ENCODE assay signal across 22 cellular contexts in the genomic region with DNA sequence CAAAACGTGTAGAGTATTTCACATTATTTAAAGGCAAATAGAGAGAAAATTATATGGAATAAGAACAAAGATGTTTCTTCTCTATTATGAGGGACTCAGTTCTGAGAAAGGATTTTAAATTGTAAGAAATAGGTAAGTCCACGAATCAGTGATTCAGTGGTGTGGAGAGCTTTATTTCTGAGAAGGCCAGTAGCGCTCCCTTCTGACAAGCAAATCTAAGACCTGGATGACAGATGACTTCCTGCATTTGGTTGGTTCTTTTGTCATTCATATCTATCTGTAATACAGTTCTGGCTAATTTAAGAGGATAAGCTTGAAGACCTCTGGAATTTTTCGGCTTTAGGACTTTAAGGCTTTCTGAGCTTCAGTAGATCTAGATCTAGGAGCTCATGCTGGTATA. TPM values are rescaled to one million over a fixed set of nuclear protein-coding genes. Genes with fewer than 3 reads are reported as not detected.
DNase-seq lines count a peak whose midpoint lies in the region; ATAC-seq, FAIRE-seq and TF ChIP-seq lines count a peak whose summit lies in the region.
"Had no signal": no experiment of that assay in that cellular context is flagged by ENCODE, and none has a peak within 500 bp of the region (broad histone marks: within the 10 kb centered on the region; RNA-seq: fewer than 3 reads in every experiment).

No MANE protein-coding gene starts in this region.

- H3K4me2 ChIP-seq in K562 (ENCODE audit: insufficient read depth, low read length), result no peak overlapping the region

- TF ChIP-seq CTCF in K562 (IDR thresholded peaks at IDR 0.05 in 2 of 3, conservative IDR thresholded peaks at IDR 0.05 in 1 of 3; ENCODE audit: insufficient read depth in 2 of 3, low read depth in 1 of 3, low read length in 3 of 3) (peak in 2 of 3 experiments; percentile 13 to 33; a peak in 1 of 6 replicates), esophagus squamous epithelium (IDR thresholded peaks at IDR 0.05) (no peak)

- in situ Hi-C loops in K562 (cut with MboI), result no loop called here

- H3K4me3 Mint-ChIP-seq in activated naive CD4-positive, alpha-beta T cell treated with anti-CD3 and anti-CD28 coated beads, Interleukin-2, amount 10 ng/mL, durations not matched to agents 7 days and 5 days, result no peak overlapping the region
- H3K4me3 Mint-ChIP-seq: endodermal cell had no signal

- H3K27ac ChIP-seq in K562 (ENCODE audit: extremely low read depth, low read depth, low read length) (no peak overlapping the region; the same call in 2 of the 3 replicates), thymus (ENCODE audit: low read depth) (no peak overlapping the region), esophagus squamous epithelium (no peak overlapping the region)
- H3K27ac ChIP-seq: heart right ventricle, right atrium auricular region had no signal

- peaks cover 12 to 31% of the 10 kb centered on the region in 2 experiments for H3K4me1 ChIP-seq in K562 (replicated peaks in 1 of 2; ENCODE audit: control insufficient read depth in 2 of 2, insufficient read depth in 2 of 2, low read length in 2 of 2)
- peaks cover 58% of the 10 kb centered on the region for H3K4me1 ChIP-seq in thymus (ENCODE audit: control insufficient read depth, insufficient read depth, low read length)
- H3K4me1 ChIP-seq in esophagus squamous epithelium, result peaks cover 8 to 22% (median 15%) of the 10 kb centered on the region in 3 donors

- H3K36me3 Mint-ChIP-seq in activated naive CD4-positive, alpha-beta T cell treated with anti-CD3 and anti-CD28 coated beads, Interleukin-2, amount 10 ng/mL, durations not matched to agents 7 days and 5 days, result peaks cover 83% of the 10 kb centered on the region

- H3K9me3 ChIP-seq in K562 (replicated peaks; ENCODE audit: control insufficient read depth, insufficient read depth, low read depth, low read length), result no peaks in the 10 kb centered on the region
- no peaks in the 10 kb centered on the region for H3K9me3 ChIP-seq in thymus (ENCODE audit: control insufficient read depth)
- no peaks in the 10 kb centered on the region for H3K9me3 ChIP-seq in esophagus squamous epithelium
- H3K9me3 ChIP-seq: heart right ventricle, right atrium auricular region had no signal

- TF ChIP-seq EP300 in K562 (IDR thresholded peaks at IDR 0.05; ENCODE audit: low read length), result no peak

- H3K36me3 ChIP-seq in K562 (ENCODE audit: control insufficient read depth, insufficient read depth, low read length) (no peaks in the 10 kb centered on the region), thymus (ENCODE audit: control insufficient read depth, insufficient read depth) (peaks cover 55% of the 10 kb centered on the region), esophagus squamous epithelium (no peaks in the 10 kb centered on the region)
- H3K36me3 ChIP-seq: heart right ventricle, right atrium auricular region had no signal

- H3K9ac ChIP-seq in K562 (ENCODE audit: insufficient read depth in 1 of 2, low read depth in 2 of 2, low read length in 2 of 2), result no peak overlapping the region

- no peak for TF ChIP-seq POLR2A in K562 (conservative IDR thresholded peaks at IDR 0.05)
- TF ChIP-seq POLR2A in esophagus squamous epithelium (IDR thresholded peaks at IDR 0.05), result no peak

- WGBS in K562 (ENCODE audit: insufficient coverage, low coverage, missing lambda C conversion rate), result 4% methylated on average over 4 of the region's 4 CpGs
- 89% methylated on average over 4 of the region's 4 CpGs for WGBS in thymus
- 53 to 63% methylated on average over 4 of the region's 4 CpGs for WGBS in esophagus squamous epithelium, 2 donors

- BruUV-seq in K562 (replicated peaks; lab: Mats Ljungman, UMichigan), result no TSS peak

- peak in 1 of 2 experiments; percentile 53; a peak in 3 of 4 replicates for TF ChIP-seq RAD21 in K562 (CRISPR knock-in tag; conservative IDR thresholded peaks at IDR 0.05 in 1 of 2, IDR thresholded peaks at IDR 0.05 in 1 of 2)

- peak overlapping the region; percentile 60 for H3K27ac Mint-ChIP-seq in activated naive CD4-positive, alpha-beta T cell treated with anti-CD3 and anti-CD28 coated beads, Interleukin-2, amount 10 ng/mL, durations not matched to agents 7 days and 5 days
- H3K27ac Mint-ChIP-seq: endodermal cell had no signal

- H3K27me3 ChIP-seq in K562 (ENCODE audit: control insufficient read depth in 2 of 2, insufficient read depth in 2 of 2, low read length in 2 of 2), result peaks cover 0 to 7% of the 10 kb centered on the region in 2 experiments; a peak in 1 of 5 replicates
- no peaks in the 10 kb centered on the region for H3K27me3 ChIP-seq in thymus (ENCODE audit: control insufficient read depth, insufficient read depth)
- peaks cover 0 to 38% (median 0%) of the 10 kb centered on the region in 4 donors for H3K27me3 ChIP-seq in esophagus squamous epithelium
- H3K27me3 ChIP-seq: right atrium auricular region had no signal

- peaks cover 2% of the 10 kb centered on the region for H3K9me3 Mint-ChIP-seq in activated naive CD4-positive, alpha-beta T cell treated with anti-CD3 and anti-CD28 coated beads, Interleukin-2, amount 10 ng/mL, durations not matched to agents 7 days and 5 days
- H3K9me3 Mint-ChIP-seq: endodermal cell had no signal

- intact Hi-C loops in K562 (cut with micrococcal nuclease) (loop anchor here (1.0 to 5.0 kb wide), 2 partner anchors 36 to 113 kb away; no protein-coding TSS in a partner anchor), esophagus squamous epithelium (cut with DNase I) (no loop called here)

- peaks cover 93% of the 10 kb centered on the region for H3K4me1 Mint-ChIP-seq in activated naive CD4-positive, alpha-beta T cell treated with anti-CD3 and anti-CD28 coated beads, Interleukin-2, amount 10 ng/mL, durations not matched to agents 7 days and 5 days

- peak; percentile 29 for FAIRE-seq in K562 (lab: Jason Lieb, UNC)

- ATAC-seq in K562, result peak; percentile 41; the same call in 2 of the 3 replicates
- ATAC-seq: heart right ventricle had no signal

- CTCF ChIA-PET in activated naive CD4-positive, alpha-beta T cell treated with anti-CD3 and anti-CD28 coated beads, Interleukin-2, amount 10 ng/mL, durations not matched to agents 7 days and 5 days (lab: Charles Lee), result interaction anchor here (0.5 to 1.3 kb wide), 5 partner anchors 27 to 97 kb away, joined by 3 to 4 read pairs (median 3); no protein-coding TSS in a partner anchor
- CTCF ChIA-PET in K562 (lab: Yijun Ruan, JAX; ENCODE audit: low intra/inter-chr PET ratio), result no interaction called here

- H3K79me2 ChIP-seq in K562 (ENCODE audit: control insufficient read depth, insufficient read depth, low read length), result no peaks in the 10 kb centered on the region

- peak overlapping the region; percentile 34; the same call in 1 of the 2 replicates for H2AFZ ChIP-seq in K562 (ENCODE audit: low read depth, low read length)

- H3K4me3 ChIP-seq in K562 (no peak overlapping the region), thymus (ENCODE audit: low read length) (peak overlapping the region; percentile 16), esophagus squamous epithelium (no peak overlapping the region)
- H3K4me3 ChIP-seq: heart right ventricle, right atrium auricular region had no signal

- H3K9me1 ChIP-seq in K562 (ENCODE audit: control insufficient read depth, insufficient read depth, low read length), result peaks cover 3% of the 10 kb centered on the region

- DNase-seq in activated naive CD4-positive, alpha-beta T cell treated with anti-CD3 and anti-CD28 coated beads, Interleukin-2, amount 10 ng/mL, durations not matched to agents 7 days and 5 days, result no peak
- no peak for DNase-seq in activated naive CD4-positive, alpha-beta T cell (lab: John Stamatoyannopoulos, UW)
- DNase-seq in NCI-H69 (lab: John Stamatoyannopoulos, UW) (peak; percentile 15), K562 (ENCODE audit: extremely low read depth in 1 of 4, low spot score in 3 of 4) (peak in 1 of 4 experiments; percentile 38), NCI-H226 (no peak), esophagus squamous epithelium (lab: John Stamatoyannopoulos, UW) (no peak), NCI-H748 (lab: John Stamatoyannopoulos, UW; ENCODE audit: unreplicated experiment) (no peak)
- DNase-seq: activated CD8-positive, alpha-beta memory T cell treated with anti-CD3 and anti-CD28 coated beads for 24 hours; activated effector memory CD4-positive, alpha-beta T cell treated with Interleukin-2 at 50 U/mL for 16 hours; endodermal cell; heart right ventricle; Kasumi-1; NCI-H1092 treated with DMSO at 0.1 percent for 48 hours; NCI-H2081; NCI-H510A; SHP77; stimulated activated CD4-positive, alpha-beta T cell treated with anti-CD3 and anti-CD28 coated beads, Interleukin-12 subunit alpha, Interleukin-12 subunit beta, amount 100 ng/mL, for 4 hours; stimulated activated CD8-positive, alpha-beta memory T cell treated with anti-CD3 and anti-CD28 coated beads, Interleukin-4, amount 100 ng/mL, for 48 hours had no signal

- H3K27me3 Mint-ChIP-seq in activated naive CD4-positive, alpha-beta T cell treated with anti-CD3 and anti-CD28 coated beads, Interleukin-2, amount 10 ng/mL, durations not matched to agents 7 days and 5 days, result no peaks in the 10 kb centered on the region

- POLR2A ChIA-PET in K562 (lab: Yijun Ruan, JAX), result no interaction called here

- no peaks in the 10 kb centered on the region for H4K20me1 ChIP-seq in K562 (replicated peaks; ENCODE audit: control insufficient read depth, insufficient read depth, low read length)

RNA-seq across cellular contexts. Expression of gene CD3E, which starts 7.0 kb away (rescaled TPM):
- 0.25 TPM in 1 of 2 replicates, not detected in the other for total RNA-seq in K562 (2011; cell fraction: chromatin; rRNA removed; ENCODE audit: low replicate concordance)
- total RNA-seq in K562 (2011; cell fraction: nucleolus; rRNA removed), result 0.17 TPM in 1 of 2 replicates, not detected in the other
- not detected in 2 replicates for total RNA-seq in K562 (2011; cell fraction: nucleoplasm; rRNA removed)
- total RNA-seq in K562 (2014; rRNA removed) (not detected in 2 replicates), K562 (2014; rRNA removed; fragmentation: Illumina TruSeq; extraction: Trizol) (not detected in 2 replicates), K562 (2015; rRNA removed; fragmentation: Illumina TruSeq; extraction: Trizol) (0.11 TPM in 1 of 2 replicates, not detected in the other), K562 (2021) (0.62 and 1.1 TPM in 2 replicates), esophagus squamous epithelium (1 to 10 TPM; 1.9 to 7.8 (median 3.1) TPM)
- polyA plus RNA-seq in K562 (2011; rRNA removed) (0.07 and 0.11 TPM in 2 replicates), K562 (2014; fragmentation: Illumina TruSeq; extraction: Trizol) (0.25 and 0.36 TPM in 2 replicates), K562 (2014; fragmentation: Nextera tagmentation; extraction: Ambion mirVana) (not detected), K562 (2014; rRNA removed) (0.13 TPM in 1 of 2 replicates, not detected in the other), thymus (328 TPM)
- polyA plus RNA-seq in K562 (2011; cell fraction: cytosol; rRNA removed), result 0.12 and 0.21 TPM in 2 replicates
- 0.10 TPM in 1 of 2 replicates, not detected in the other for polyA plus RNA-seq in K562 (2011; cell fraction: nucleus; rRNA removed)
- 0.35 and 1.8 TPM in 2 replicates for polyA plus RNA-seq in K562 (2012)
- 0.14 TPM in 1 of 2 replicates, not detected in the other for polyA minus RNA-seq in K562 (2011; rRNA and poly(A)+ RNA removed)
- not detected in 2 replicates for polyA minus RNA-seq in K562 (2011; cell fraction: cytosol; rRNA and poly(A)+ RNA removed)
- not detected in 2 replicates for polyA minus RNA-seq in K562 (2011; cell fraction: nucleus; rRNA and poly(A)+ RNA removed)
- total RNA-seq: osteoblast, temporal lobe had no signal

RNA-seq across cellular contexts. Expression of gene CD3D, which starts 31.0 kb away (rescaled TPM):
- total RNA-seq in K562 (2011; cell fraction: chromatin; rRNA removed; ENCODE audit: low replicate concordance), result 24.0 and 41.4 TPM in 2 replicates
- 83.6 and 106 TPM in 2 replicates for total RNA-seq in K562 (2011; cell fraction: nucleolus; rRNA removed)
- total RNA-seq in K562 (2011; cell fraction: nucleoplasm; rRNA removed), result 52.0 and 68.0 TPM in 2 replicates
- total RNA-seq in K562 (2014; rRNA removed) (40.7 and 42.4 TPM in 2 replicates), K562 (2014; rRNA removed; fragmentation: Illumina TruSeq; extraction: Trizol) (52.4 and 54.8 TPM in 2 replicates), K562 (2015; rRNA removed; fragmentation: Illumina TruSeq; extraction: Trizol) (35.6 and 41.7 TPM in 2 replicates), K562 (2021) (34.9 and 36.2 TPM in 2 replicates), esophagus squamous epithelium (10 to 100 TPM in 1 of 4 donors, 1 to 10 TPM in 3; 5.7 to 11.8 (median 7.2) TPM)
- polyA plus RNA-seq in K562 (2011; rRNA removed) (238 and 241 TPM in 2 replicates), K562 (2014; fragmentation: Illumina TruSeq; extraction: Trizol) (67.1 and 75.5 TPM in 2 replicates), K562 (2014; fragmentation: Nextera tagmentation; extraction: Ambion mirVana) (100 to 1,000 TPM; 139 to 145 TPM), K562 (2014; rRNA removed) (69.6 and 76.7 TPM in 2 replicates), thymus (501 TPM)
- polyA plus RNA-seq in K562 (2011; cell fraction: cytosol; rRNA removed), result 162 and 272 TPM in 2 replicates
- polyA plus RNA-seq in K562 (2011; cell fraction: nucleus; rRNA removed), result 58.9 and 86.8 TPM in 2 replicates
- polyA plus RNA-seq in K562 (2012), result 54.3 and 176 TPM in 2 replicates
- polyA minus RNA-seq in K562 (2011; rRNA and poly(A)+ RNA removed), result 107 and 117 TPM in 2 replicates
- 29.9 and 30.2 TPM in 2 replicates for polyA minus RNA-seq in K562 (2011; cell fraction: cytosol; rRNA and poly(A)+ RNA removed)
- 9.8 and 24.3 TPM in 2 replicates for polyA minus RNA-seq in K562 (2011; cell fraction: nucleus; rRNA and poly(A)+ RNA removed)
- total RNA-seq: osteoblast, temporal lobe had no signal

RNA-seq across cellular contexts. Expression of gene CD3G, which starts 32.6 kb away (rescaled TPM):
- total RNA-seq in K562 (2011; cell fraction: chromatin; rRNA removed; ENCODE audit: low replicate concordance), result 1.1 and 1.3 TPM in 2 replicates
- total RNA-seq in K562 (2011; cell fraction: nucleolus; rRNA removed), result 0.53 and 0.67 TPM in 2 replicates
- 0.51 and 1.1 TPM in 2 replicates for total RNA-seq in K562 (2011; cell fraction: nucleoplasm; rRNA removed)
- 0.36 and 0.37 TPM in 2 replicates for total RNA-seq in K562 (2014; rRNA removed)
- total RNA-seq in K562 (2014; rRNA removed; fragmentation: Illumina TruSeq; extraction: Trizol), result 0.19 and 0.47 TPM in 2 replicates
- 0.47 and 0.49 TPM in 2 replicates for total RNA-seq in K562 (2015; rRNA removed; fragmentation: Illumina TruSeq; extraction: Trizol)
- total RNA-seq in K562 (2021), result 0.55 and 0.60 TPM in 2 replicates
- polyA plus RNA-seq in K562 (2011; rRNA removed), result 1.6 and 1.7 TPM in 2 replicates
- 0.78 and 1.0 TPM in 2 replicates for polyA plus RNA-seq in K562 (2011; cell fraction: cytosol; rRNA removed)
- 0.34 and 0.82 TPM in 2 replicates for polyA plus RNA-seq in K562 (2011; cell fraction: nucleus; rRNA removed)
- 0.47 and 1.6 TPM in 2 replicates for polyA plus RNA-seq in K562 (2012)
- 0.30 and 0.79 TPM in 2 replicates for polyA plus RNA-seq in K562 (2014; fragmentation: Illumina TruSeq; extraction: Trizol)
- under 1 TPM; 0.60 to 0.83 TPM for polyA plus RNA-seq in K562 (2014; fragmentation: Nextera tagmentation; extraction: Ambion mirVana)
- 0.24 and 0.33 TPM in 2 replicates for polyA plus RNA-seq in K562 (2014; rRNA removed)
- polyA minus RNA-seq in K562 (2011; rRNA and poly(A)+ RNA removed), result 2.8 and 23.2 TPM in 2 replicates
- polyA minus RNA-seq in K562 (2011; cell fraction: cytosol; rRNA and poly(A)+ RNA removed), result 1.2 TPM in 2 replicates
- 0.13 and 0.78 TPM in 2 replicates for polyA minus RNA-seq in K562 (2011; cell fraction: nucleus; rRNA and poly(A)+ RNA removed)
- 32.0 TPM for polyA plus RNA-seq in thymus
- total RNA-seq in esophagus squamous epithelium, result 1 to 10 TPM in 3 of 4 donors, under 1 TPM in 1; 0.85 to 4.0 (median 1.4) TPM
- total RNA-seq: endodermal cell, osteoblast had no signal

RNA-seq across cellular contexts. Expression of gene MPZL2, which starts 47.4 kb away (rescaled TPM):
- total RNA-seq in K562 (2011; cell fraction: chromatin; rRNA removed; ENCODE audit: low replicate concordance), result not detected in 2 replicates
- total RNA-seq in K562 (2011; cell fraction: nucleolus; rRNA removed), result not detected in 2 replicates
- total RNA-seq in K562 (2011; cell fraction: nucleoplasm; rRNA removed), result not detected in 2 replicates
- total RNA-seq in K562 (2014; rRNA removed) (0.08 TPM in 1 of 2 replicates, not detected in the other), K562 (2014; rRNA removed; fragmentation: Illumina TruSeq; extraction: Trizol) (0.16 TPM in 1 of 2 replicates, not detected in the other), K562 (2015; rRNA removed; fragmentation: Illumina TruSeq; extraction: Trizol) (0.18 and 0.19 TPM in 2 replicates), K562 (2021) (0.09 and 0.29 TPM in 2 replicates), esophagus squamous epithelium (100 to 1,000 TPM; 249 to 491 (median 352) TPM)
- polyA plus RNA-seq in K562 (2011; rRNA removed) (0.17 and 0.38 TPM in 2 replicates), K562 (2014; fragmentation: Illumina TruSeq; extraction: Trizol) (0.27 and 0.32 TPM in 2 replicates), K562 (2014; fragmentation: Nextera tagmentation; extraction: Ambion mirVana) (under 1 TPM; 0.14 to 0.28 TPM), K562 (2014; rRNA removed) (0.16 and 0.21 TPM in 2 replicates), thymus (47.7 TPM)
- polyA plus RNA-seq in K562 (2011; cell fraction: cytosol; rRNA removed), result 0.07 and 0.38 TPM in 2 replicates
- polyA plus RNA-seq in K562 (2011; cell fraction: nucleus; rRNA removed), result 0.50 and 0.69 TPM in 2 replicates
- polyA plus RNA-seq in K562 (2012), result 0.23 and 0.28 TPM in 2 replicates
- polyA minus RNA-seq in K562 (2011; rRNA and poly(A)+ RNA removed), result 0.07 and 0.60 TPM in 2 replicates
- not detected in 2 replicates for polyA minus RNA-seq in K562 (2011; cell fraction: cytosol; rRNA and poly(A)+ RNA removed)
- polyA minus RNA-seq in K562 (2011; cell fraction: nucleus; rRNA and poly(A)+ RNA removed), result 0.56 TPM in 1 of 2 replicates, not detected in the other
- total RNA-seq: osteoblast had no signal

RNA-seq across cellular contexts. Expression of gene UBE4A, which starts 47.9 kb away (rescaled TPM):
- 31.9 and 53.7 TPM in 2 replicates for total RNA-seq in K562 (2011; cell fraction: chromatin; rRNA removed; ENCODE audit: low replicate concordance)
- 23.5 and 25.8 TPM in 2 replicates for total RNA-seq in K562 (2011; cell fraction: nucleolus; rRNA removed)
- 45.1 and 82.0 TPM in 2 replicates for total RNA-seq in K562 (2011; cell fraction: nucleoplasm; rRNA removed)
- 26.8 and 32.4 TPM in 2 replicates for total RNA-seq in K562 (2014; rRNA removed)
- total RNA-seq in K562 (2014; rRNA removed; fragmentation: Illumina TruSeq; extraction: Trizol), result 44.8 and 50.6 TPM in 2 replicates
- 41.8 and 45.2 TPM in 2 replicates for total RNA-seq in K562 (2015; rRNA removed; fragmentation: Illumina TruSeq; extraction: Trizol)
- 33.6 and 37.0 TPM in 2 replicates for total RNA-seq in K562 (2021)
- 22.9 and 23.9 TPM in 2 replicates for polyA plus RNA-seq in K562 (2011; rRNA removed)
- 12.4 and 17.6 TPM in 2 replicates for polyA plus RNA-seq in K562 (2011; cell fraction: cytosol; rRNA removed)
- polyA plus RNA-seq in K562 (2011; cell fraction: nucleus; rRNA removed), result 54.3 and 63.0 TPM in 2 replicates
- 19.3 and 19.9 TPM in 2 replicates for polyA plus RNA-seq in K562 (2012)
- polyA plus RNA-seq in K562 (2014; fragmentation: Illumina TruSeq; extraction: Trizol), result 29.2 and 32.8 TPM in 2 replicates
- polyA plus RNA-seq in K562 (2014; fragmentation: Nextera tagmentation; extraction: Ambion mirVana), result 10 to 100 TPM; 13.5 to 17.1 TPM
- 17.8 and 18.0 TPM in 2 replicates for polyA plus RNA-seq in K562 (2014; rRNA removed)
- polyA minus RNA-seq in K562 (2011; rRNA and poly(A)+ RNA removed), result 47.1 and 48.0 TPM in 2 replicates
- 28.5 and 37.0 TPM in 2 replicates for polyA minus RNA-seq in K562 (2011; cell fraction: cytosol; rRNA and poly(A)+ RNA removed)
- 12.4 and 25.8 TPM in 2 replicates for polyA minus RNA-seq in K562 (2011; cell fraction: nucleus; rRNA and poly(A)+ RNA removed)
- polyA plus RNA-seq in thymus, result 40.6 TPM
- total RNA-seq in esophagus squamous epithelium, result 10 to 100 TPM; 21.9 to 36.0 (median 33.2) TPM

Comparison
In these comparisons a context has a peak if more than half of its experiments do, and no peak if none do; other contexts are left out.
1. CTCF ChIP-seq: peak in K562 (2 of 3); none in esophagus squamous epithelium (0 of 6).